8 cellular contexts compared by ENCODE assay signal in the genomic region with DNA sequence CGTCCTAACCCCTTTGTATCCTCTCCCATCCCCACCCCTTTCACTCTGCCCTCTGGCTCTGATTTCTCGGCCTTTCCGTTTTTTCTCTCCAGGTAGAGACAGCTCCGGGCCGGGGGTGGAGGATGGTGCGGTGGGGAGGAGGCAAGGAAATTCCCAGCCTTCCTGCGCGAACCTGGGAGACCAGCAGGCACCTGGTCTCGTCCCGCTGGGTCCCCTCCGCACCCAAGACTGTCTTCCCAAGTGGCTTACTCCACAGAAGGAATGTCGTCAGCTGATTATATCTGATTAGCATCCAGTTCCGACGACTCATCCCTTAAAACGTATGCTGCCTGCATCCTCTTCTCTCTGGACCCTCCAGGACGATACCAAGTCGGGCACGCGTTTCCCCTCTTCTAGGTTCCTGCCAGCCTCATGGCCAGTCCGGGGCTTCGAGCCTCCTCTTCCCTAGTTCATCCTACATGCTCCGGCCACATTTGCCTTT. TPM values are rescaled to one million over a fixed set of nuclear protein-coding genes. Genes with fewer than 3 reads are reported as not detected.
A peak's percentile ranks its signal among the peaks of the same experiment; 100 is the strongest.
DNase-seq lines count a peak whose midpoint lies in the region; ATAC-seq and TF ChIP-seq lines count a peak whose summit lies in the region.

No MANE protein-coding gene starts in this region.

- H3K36me3 Mint-ChIP-seq in T-helper 17 cell (ENCODE audit: low read depth), result peaks cover 2% of the 10 kb centered on the region

- H3K4me3 ChIP-seq in fibroblast of the aortic adventitia (ENCODE audit: low read depth, low read length) (peak overlapping the region; percentile 82), retinal pigment epithelial cell (ENCODE audit: low read length) (peak overlapping the region; percentile 73)

- ATAC-seq in T-helper 17 cell (no peak), omental fat pad (ENCODE audit: low FRiP score) (no peak), HG03097 (IDR thresholded peaks at IDR 0.05; ENCODE audit: low FRiP score, unreplicated experiment) (no peak)

- peak overlapping the region; percentile 77 for H3K4me3 Mint-ChIP-seq in T-helper 17 cell

- H3K27ac Mint-ChIP-seq in T-helper 17 cell, result no peak overlapping the region

- DNase-seq in SHP77 (lab: John Stamatoyannopoulos, UW) (peak; percentile 11 to 16), SHP77 treated with DMSO at 0.1 percent for 48 hours (lab: John Stamatoyannopoulos, UW) (no peak), T-helper 17 cell (no peak), fibroblast of the aortic adventitia (ENCODE audit: low read depth) (peak; percentile 51), retinal pigment epithelial cell (ENCODE audit: low read depth) (no peak), omental fat pad (ENCODE audit: low spot score) (no peak)
- no peak for DNase-seq in stimulated activated CD4-positive, alpha-beta T cell treated with anti-CD3 and anti-CD28 coated beads, Interleukin-12 subunit alpha, Interleukin-12 subunit beta, amount 100 ng/mL, for 4 hours

- TF ChIP-seq CTCF in fibroblast of the aortic adventitia (IDR thresholded peaks at IDR 0.05; ENCODE audit: insufficient read depth, low read length) (no peak), retinal pigment epithelial cell (conservative IDR thresholded peaks at IDR 0.05; ENCODE audit: low read depth, low read length) (no peak), omental fat pad (IDR thresholded peaks at IDR 0.05) (no peak)

- H3K4me1 Mint-ChIP-seq in T-helper 17 cell, result peaks cover 13% of the 10 kb centered on the region

- peaks cover 62% of the 10 kb centered on the region for H3K27me3 Mint-ChIP-seq in T-helper 17 cell

- H3K9me3 ChIP-seq in T-helper 17 cell (ENCODE audit: control insufficient read depth, low read length, poor library complexity, severe bottlenecking), result no peaks in the 10 kb centered on the region

RNA-seq across cellular contexts. Expression of a gene that starts 42.2 kb away (rescaled TPM):
- total RNA-seq in T-helper 17 cell, result 10 to 100 TPM; 19.1 to 28.5 TPM
- 16.4 and 82.2 TPM in 2 replicates for total RNA-seq in fibroblast of the aortic adventitia (ENCODE audit: low replicate concordance)
- 10 to 100 TPM; 18.0 to 31.4 (median 19.7) TPM for total RNA-seq in omental fat pad

Comparison
In these comparisons a context has a peak if more than half of its experiments do, and no peak if none do; other contexts are left out.
1. DNase-seq: peak in SHP77 (2 of 2) and fibroblast of the aortic adventitia (single experiment); none in SHP77 treated with DMSO at 0.1 percent for 48 hours (single experiment), T-helper 17 cell (0 of 3), retinal pigment epithelial cell (single experiment), stimulated activated CD4-positive, alpha-beta T cell treated with anti-CD3 and anti-CD28 coated beads, Interleukin-12 subunit alpha, Interleukin-12 subunit beta, amount 100 ng/mL, for 4 hours (single experiment) and omental fat pad (single experiment).